ENCODE assay signal across 14 cellular contexts in the genomic region with DNA sequence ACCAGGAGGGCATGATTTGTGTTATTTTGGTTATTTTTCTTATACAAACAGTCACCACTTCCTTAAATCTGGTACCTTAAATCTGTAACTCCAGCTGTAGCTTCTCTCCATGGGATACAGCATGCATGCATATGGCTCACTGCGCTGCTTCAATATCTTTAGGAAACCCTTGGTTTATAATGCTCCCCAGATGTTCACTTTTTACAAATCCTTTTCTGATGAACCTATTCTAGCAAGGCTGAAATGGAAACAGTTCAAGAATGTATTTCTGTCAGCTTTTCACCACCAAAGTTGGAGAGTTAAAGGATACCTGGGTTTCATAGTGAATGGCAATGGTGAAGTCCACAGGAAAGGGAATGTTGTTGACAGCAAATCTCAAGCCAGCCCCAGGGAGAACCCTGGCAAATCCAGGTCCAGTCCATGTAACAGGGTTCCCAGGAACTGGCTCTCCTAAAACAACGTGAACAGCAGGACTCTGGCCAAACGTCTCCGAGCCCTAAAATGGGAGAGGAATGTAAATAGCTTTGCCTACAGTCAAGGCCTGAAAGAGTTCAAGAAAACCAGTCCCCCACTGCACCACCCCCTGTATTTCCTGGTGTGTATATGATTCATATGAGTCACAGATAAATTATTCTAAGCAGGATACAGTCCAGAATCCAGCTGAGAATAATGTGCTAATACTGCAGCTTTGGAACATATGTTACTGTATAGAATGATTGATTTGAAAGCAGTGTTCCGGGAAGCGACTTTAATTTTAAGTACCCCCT. TPM values are rescaled to one million over a fixed set of nuclear protein-coding genes. Genes with fewer than 3 reads are reported as not detected.
DNase-seq lines count a peak whose midpoint lies in the region; TF ChIP-seq lines count a peak whose summit lies in the region.
"Had no signal": no experiment of that assay in that cellular context is flagged by ENCODE, and none has a peak within 500 bp of the region (broad histone marks: within the 10 kb centered on the region; RNA-seq: fewer than 3 reads in every experiment).

No MANE protein-coding gene starts in this region.

- H3K9ac ChIP-seq in duodenal mucosa (ENCODE audit: low read depth in 1 of 2, low read length in 2 of 2) = no peak overlapping the region

- DNase-seq in Calu3 (peak; percentile 18), NCI-H524 (lab: John Stamatoyannopoulos, UW) (peak; percentile 82 to 88), adrenal gland (no peak)
- DNase-seq in activated CD4-positive, alpha-beta T cell treated with anti-CD3 and anti-CD28 coated beads for 48 hours = no peak
- no peak for DNase-seq in stimulated activated CD4-positive, alpha-beta T cell treated with anti-CD3 and anti-CD28 coated beads, Interleukin-2, amount 100 ng/mL, for 24 hours
- DNase-seq in effector CD4-positive, alpha-beta T cell = no peak
- DNase-seq: cerebellar nuclear complex, immature natural killer cell, NCI-H2107, right lobe of liver had no signal

- H3K4me1 Mint-ChIP-seq in Calu3 (ENCODE audit: low read depth, unreplicated experiment) = peaks cover 10% of the 10 kb centered on the region
- H3K4me1 Mint-ChIP-seq: immature natural killer cell had no signal

- WGBS in adrenal gland, 4 donors = 80 to 90% (median 83%) methylated on average over 6 of the region's 6 CpGs

- TF ChIP-seq CTCF in Calu3 (IDR thresholded peaks at IDR 0.05; ENCODE audit: unreplicated experiment) = no peak
- TF ChIP-seq CTCF in adrenal gland (IDR thresholded peaks at IDR 0.05) = no peak

- no peaks in the 10 kb centered on the region for H3K27me3 Mint-ChIP-seq in Calu3 (ENCODE audit: unreplicated experiment)

- intact Hi-C loops in Calu3 (cut with micrococcal nuclease; ENCODE audit: unreplicated experiment) = no loop called here
- intact Hi-C loops in adrenal gland (cut with DNase I) = no loop called here

- no peak overlapping the region for H3K4me3 Mint-ChIP-seq in Calu3 (ENCODE audit: low read depth, unreplicated experiment)
- H3K4me3 Mint-ChIP-seq: immature natural killer cell had no signal

- H3K27me3 ChIP-seq in duodenal mucosa (ENCODE audit: control insufficient read depth in 1 of 2, insufficient read depth in 2 of 2, low read length in 2 of 2) = no peaks in the 10 kb centered on the region
- no peaks in the 10 kb centered on the region for H3K27me3 ChIP-seq in muscle layer of duodenum (ENCODE audit: low read depth, low read length)
- H3K27me3 ChIP-seq in adrenal gland = no peaks in the 10 kb centered on the region
- H3K27me3 ChIP-seq: right lobe of liver had no signal

- CTCF ChIA-PET in Calu3 (lab: Charles Lee) = interaction anchor here (1.1 kb wide), 1 partner anchor 21 kb away, joined by 3 read pairs; no protein-coding TSS in a partner anchor

- H3K4me1 ChIP-seq in duodenal mucosa (ENCODE audit: control insufficient read depth in 1 of 2, insufficient read depth in 2 of 2, low read length in 2 of 2) (peaks cover 36% of the 10 kb centered on the region in 2 donors), muscle layer of duodenum (ENCODE audit: control insufficient read depth in 1 of 2, insufficient read depth in 2 of 2, low read length in 2 of 2) (peaks cover 9 to 10% of the 10 kb centered on the region in 2 donors), adrenal gland (replicated peaks in 1 of 2) (no peaks in the 10 kb centered on the region)
- H3K4me1 ChIP-seq: HAP-1 had no signal

- no peaks in the 10 kb centered on the region for H3K36me3 ChIP-seq in duodenal mucosa (ENCODE audit: control insufficient read depth in 1 of 2, insufficient read depth in 2 of 2, low read length in 2 of 2)
- H3K36me3 ChIP-seq in muscle layer of duodenum (ENCODE audit: control insufficient read depth in 1 of 2, insufficient read depth in 2 of 2, low read length in 2 of 2) = no peaks in the 10 kb centered on the region
- no peaks in the 10 kb centered on the region for H3K36me3 ChIP-seq in adrenal gland (replicated peaks in 1 of 2)
- H3K36me3 ChIP-seq: HAP-1, right lobe of liver had no signal

- H3K9me3 ChIP-seq in duodenal mucosa (ENCODE audit: control insufficient read depth in 1 of 2, low read length in 2 of 2) (no peaks in the 10 kb centered on the region), muscle layer of duodenum (ENCODE audit: control insufficient read depth in 1 of 2, low read length in 2 of 2) (no peaks in the 10 kb centered on the region), adrenal gland (replicated peaks in 1 of 3) (no peaks in the 10 kb centered on the region)
- H3K9me3 ChIP-seq: HAP-1, right lobe of liver had no signal

- TF ChIP-seq POLR2A in adrenal gland (IDR thresholded peaks at IDR 0.05) = no peak

- H3K27ac ChIP-seq in duodenal mucosa (ENCODE audit: low read depth, low read length) = peak overlapping the region; percentile 40
- peak overlapping the region; percentile 48 for H3K27ac ChIP-seq in muscle layer of duodenum (ENCODE audit: low read length)
- no peak overlapping the region for H3K27ac ChIP-seq in adrenal gland
- H3K27ac ChIP-seq: right lobe of liver had no signal

- no TSS peak for BruUV-seq in Calu3 (replicated peaks; lab: Mats Ljungman, UMichigan)

- peak overlapping the region in 1 of 2 donors; percentile 12 for H3K4me3 ChIP-seq in duodenal mucosa (ENCODE audit: low read depth in 1 of 2, low read length in 2 of 2)
- no peak overlapping the region for H3K4me3 ChIP-seq in muscle layer of duodenum (ENCODE audit: low read depth in 1 of 2, low read length in 2 of 2)
- H3K4me3 ChIP-seq in adrenal gland = no peak overlapping the region
- H3K4me3 ChIP-seq: HAP-1, right lobe of liver had no signal

- no peaks in the 10 kb centered on the region for H3K36me3 Mint-ChIP-seq in Calu3 (ENCODE audit: insufficient read depth, unreplicated experiment)
- H3K36me3 Mint-ChIP-seq: immature natural killer cell had no signal

- peaks cover 4% of the 10 kb centered on the region for H3K9me3 Mint-ChIP-seq in Calu3 (ENCODE audit: low read depth, unreplicated experiment)

- no peak overlapping the region for H3K27ac Mint-ChIP-seq in Calu3 (ENCODE audit: unreplicated experiment)
- H3K27ac Mint-ChIP-seq: immature natural killer cell had no signal

RNA-seq across cellular contexts. Expression of a gene that starts 50.7 kb away (rescaled TPM):
- total RNA-seq in Calu3 (2022) = 0.12 TPM in 1 of 2 replicates, not detected in the other
- 1 to 10 TPM in 1 of 8 donors, under 1 TPM in 3, not detected in 4; 0.12 to 1.0 (median 0.24) TPM for total RNA-seq in adrenal gland
- polyA plus RNA-seq in adrenal gland = under 1 TPM in 2 of 3 donors, not detected in 1; 0.16 to 0.40 TPM
- total RNA-seq: activated CD8-positive, alpha-beta memory T cell treated with anti-CD3 and anti-CD28 coated beads for 36 hours; right lobe of liver had no signal
- polyA plus RNA-seq: immature natural killer cell had no signal

Comparison
In these comparisons a context has a peak if more than half of its experiments do, and no peak if none do; other contexts are left out.
1. DNase-seq: peak in Calu3 (single experiment) and NCI-H524 (2 of 2); none in activated CD4-positive, alpha-beta T cell treated with anti-CD3 and anti-CD28 coated beads for 48 hours (single experiment), adrenal gland (0 of 7), stimulated activated CD4-positive, alpha-beta T cell treated with anti-CD3 and anti-CD28 coated beads, Interleukin-2, amount 100 ng/mL, for 24 hours (0 of 2) and effector CD4-positive, alpha-beta T cell (single experiment).
2. H3K27ac ChIP-seq: peak in duodenal mucosa (single experiment) and muscle layer of duodenum (single experiment); none in adrenal gland (0 of 5).